7 cellular contexts compared by ENCODE assay signal in the genomic region with DNA sequence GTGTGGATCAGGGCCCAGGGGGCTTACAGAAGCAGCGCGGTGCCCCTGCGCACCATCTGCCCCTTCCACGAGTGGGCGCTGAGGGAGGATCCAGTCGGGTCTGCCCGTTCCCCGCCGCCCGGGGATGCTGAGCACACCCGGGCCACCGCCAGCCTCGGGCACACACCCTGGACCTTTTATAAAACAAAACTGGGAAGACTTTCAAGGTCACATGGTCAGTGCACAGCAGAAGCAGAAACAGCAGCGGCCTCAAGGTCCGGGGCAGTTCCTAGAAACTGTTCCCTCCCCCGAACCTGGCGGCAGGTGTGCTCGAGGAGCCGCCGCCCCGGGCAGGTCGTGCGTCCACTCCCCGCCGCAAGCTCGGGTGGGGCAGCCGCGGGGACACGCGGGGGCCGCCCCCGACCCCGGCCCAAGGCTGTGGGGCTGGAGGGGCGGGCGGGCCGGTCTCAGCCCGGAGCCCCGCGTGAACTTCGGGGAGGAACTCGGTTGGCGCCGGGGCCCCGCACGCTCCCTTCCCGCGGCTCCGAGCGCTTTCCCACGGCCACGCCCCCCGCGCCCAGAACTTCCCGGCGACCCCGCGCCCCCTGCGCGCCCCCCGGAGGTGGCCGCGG. TPM values are rescaled to one million over a fixed set of nuclear protein-coding genes. Genes with fewer than 3 reads are reported as not detected.
DNase-seq lines count a peak whose midpoint lies in the region; ATAC-seq and TF ChIP-seq lines count a peak whose summit lies in the region.

No MANE protein-coding gene starts in this region.

- DNase-seq in ELR (ENCODE audit: low read depth) (peak; percentile 37), MM.1S (peak; percentile 72), astrocyte of the spinal cord (ENCODE audit: low read depth, low spot score) (no peak), iPS DF 6.9 (ENCODE audit: low read depth, low spot score) (no peak), sciatic nerve (ENCODE audit: low spot score) (no peak), NCI-H1436 treated with DMSO at 0.1 percent for 48 hours (lab: John Stamatoyannopoulos, UW) (no peak)

- H3K4me3 ChIP-seq in MM.1S (ENCODE audit: low read length) (peak overlapping the region; percentile 44), astrocyte of the spinal cord (ENCODE audit: low read depth, low read length) (peak overlapping the region; percentile 18), iPS DF 6.9 (ENCODE audit: low read length) (peak overlapping the region; percentile 44)

- intact Hi-C loops in sciatic nerve (cut with DNase I) = no loop called here

- no peaks in the 10 kb centered on the region for H4K20me1 ChIP-seq in MM.1S (ENCODE audit: insufficient read depth, low read length)

- peak overlapping the region; percentile 27; the same call in 1 of the 2 replicates for H3K9ac ChIP-seq in MM.1S (ENCODE audit: low read length)

- no peaks in the 10 kb centered on the region for H3K36me3 ChIP-seq in MM.1S (replicated peaks; ENCODE audit: insufficient read depth, low read length)
- H3K36me3 ChIP-seq in iPS DF 6.9 (ENCODE audit: control insufficient read depth, insufficient read depth, low read length) = peaks cover 8% of the 10 kb centered on the region

- H3K9me2 ChIP-seq in MM.1S (replicated peaks; ENCODE audit: insufficient read depth, low read length) = no peaks in the 10 kb centered on the region

- ATAC-seq in sciatic nerve (peak; percentile 73), HG02870 (IDR thresholded peaks at IDR 0.05; ENCODE audit: unreplicated experiment) (no peak)

- in situ Hi-C loops in astrocyte of the spinal cord (cut with HindIII; ENCODE audit: low sequenced_read_pairs) = no loop called here

- 0 out of 2 replicates have a peak, but pooled peaks cover 6% of the 10 kb centered on the region for H3K4me1 ChIP-seq in MM.1S (ENCODE audit: low read length)
- H3K4me1 ChIP-seq in iPS DF 6.9 (ENCODE audit: control insufficient read depth, insufficient read depth, low read length) = peaks cover 4% of the 10 kb centered on the region; the same call in 1 of the 2 replicates

- peak overlapping the region; percentile 68; the same call in 1 of the 2 replicates for H3K4me2 ChIP-seq in MM.1S (ENCODE audit: low read depth, low read length)

- TF ChIP-seq CTCF in MM.1S (IDR thresholded peaks at IDR 0.05; ENCODE audit: low read length) (no peak), astrocyte of the spinal cord (IDR thresholded peaks at IDR 0.05; ENCODE audit: low read depth, low read length) (peak; percentile 36)

- WGBS in iPS DF 6.9 (ENCODE audit: insufficient coverage, insufficient read length) = no CpG with 5 or more reads among the region's 62 CpGs

- H3K9me3 ChIP-seq in MM.1S (replicated peaks; ENCODE audit: insufficient read depth, low read length) = no peaks in the 10 kb centered on the region
- no peaks in the 10 kb centered on the region for H3K9me3 ChIP-seq in iPS DF 6.9 (ENCODE audit: control insufficient read depth, insufficient read depth, low read length)

- peaks cover 5% of the 10 kb centered on the region; the same call in 1 of the 2 replicates for H3K79me2 ChIP-seq in MM.1S (ENCODE audit: low read length)

- H3K27me3 ChIP-seq in MM.1S (replicated peaks; ENCODE audit: insufficient read depth, low read length) (peaks cover 10% of the 10 kb centered on the region), iPS DF 6.9 (ENCODE audit: control insufficient read depth, insufficient read depth, low read length) (no peaks in the 10 kb centered on the region)

- H2AFZ ChIP-seq in MM.1S (ENCODE audit: low read length) = peak overlapping the region; percentile 71

- peaks cover 20% of the 10 kb centered on the region for H3F3A ChIP-seq in MM.1S (ENCODE audit: insufficient read depth, low read length)

- H3K27ac ChIP-seq in MM.1S (ENCODE audit: low read length) (peak overlapping the region; percentile 20; the same call in 1 of the 2 replicates), iPS DF 6.9 (ENCODE audit: low read length) (no peak overlapping the region)

RNA-seq across cellular contexts. Expression of a gene that starts 0.6 kb away (rescaled TPM):
- 13.9 TPM for total RNA-seq in sciatic nerve

RNA-seq across cellular contexts. Expression of a gene that starts 21.5 kb away (rescaled TPM):
- 17.5 TPM for total RNA-seq in sciatic nerve

RNA-seq across cellular contexts. Expression of a gene that starts 42.3 kb away (rescaled TPM):
- not detected for total RNA-seq in sciatic nerve

Comparison
In these comparisons a context has a peak if more than half of its experiments do, and no peak if none do; other contexts are left out.
1. DNase-seq: peak in ELR (single experiment) and MM.1S (single experiment); none in astrocyte of the spinal cord (single experiment), iPS DF 6.9 (single experiment), sciatic nerve (single experiment) and NCI-H1436 treated with DMSO at 0.1 percent for 48 hours (single experiment).
2. Peak in every context shown above with its lines, with median percentiles within 50 percentile points of each other: H3K4me3 ChIP-seq.